ENCODE assay signal across 23 cellular contexts in the genomic region with DNA sequence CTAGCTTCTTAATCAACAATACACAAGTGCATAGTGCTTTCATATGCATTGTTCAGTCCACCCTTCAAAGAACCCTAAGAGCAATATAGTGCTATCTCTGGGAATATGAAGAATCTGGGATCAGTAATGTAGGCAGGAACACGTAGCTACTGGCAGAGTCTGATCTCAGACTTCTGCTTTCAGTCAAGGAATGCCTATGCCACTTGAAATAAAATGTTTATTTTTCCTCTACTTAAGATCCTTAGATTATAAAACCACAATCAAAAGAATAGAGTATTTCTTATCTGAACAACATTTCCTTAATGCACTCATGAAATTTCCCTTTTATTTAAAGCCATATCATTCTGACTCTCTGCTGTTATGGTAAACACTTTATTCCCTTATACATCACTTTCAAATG.
"Had no signal": no experiment of that assay in that cellular context is flagged by ENCODE, and none has a peak within 500 bp of the region (broad histone marks: within the 10 kb centered on the region; RNA-seq: fewer than 3 reads in every experiment).

No MANE protein-coding gene starts in this region.

- DNase-seq: hippocampal formation; kidney glomerular epithelial cell; left cardiac atrium; midbrain; mucosa of descending colon; naive thymus-derived CD4-positive, alpha-beta T cell; ovary; right lobe of liver; stimulated activated CD4-positive, alpha-beta T cell treated with anti-CD3 and anti-CD28 coated beads, Interleukin-1b, Interleukin-23, amount 100 ng/mL, for 48 hours; stimulated activated CD4-positive, alpha-beta T cell treated with anti-CD3 and anti-CD28 coated beads, Interleukin-2, amount 100 ng/mL, for 48 hours; stimulated activated naive B cell treated with anti-CD40 and anti-IgM and Interleukin-4, amounts not matched to agents 10 μg/mL and 1 μg/mL and 100 μg/mL, for 72 hours; stimulated activated naive CD8-positive, alpha-beta T cell treated with anti-CD3 and anti-CD28 coated beads, Interleukin-15, Interleukin-2, amounts not matched to agents 100 U/mL and 50 U/mL, for 24 hours; stomach; testis; thyroid gland; transverse colon; upper lobe of left lung had no signal

- H3K27me3 Mint-ChIP-seq: naive thymus-derived CD4-positive, alpha-beta T cell; natural killer cell treated with Interleukin-12 subunit alpha and Interleukin-12 subunit beta and Interleukin-15 and Interleukin-18, amount 100 ng/mL, for 72 hours; progenitor cell of endocrine pancreas; stimulated activated naive B cell treated with anti-CD40 and anti-IgM and Interleukin-4, amounts not matched to agents 10 μg/mL and 1 μg/mL and 100 μg/mL, for 72 hours had no signal

- H3K36me3 ChIP-seq: ovary, right atrium auricular region, right lobe of liver, stomach, thyroid gland, transverse colon, upper lobe of left lung had no signal

- H3K4me1 ChIP-seq: right atrium auricular region, right lobe of liver, stomach, testis, thyroid gland, transverse colon, upper lobe of left lung had no signal

- H3K4me2 ChIP-seq: smooth muscle cell had no signal

- H3K27ac ChIP-seq: ovary, right atrium auricular region, right lobe of liver, stomach, testis, thyroid gland, transverse colon, upper lobe of left lung had no signal

- H3K4me3 Mint-ChIP-seq: naive thymus-derived CD4-positive, alpha-beta T cell; natural killer cell treated with Interleukin-12 subunit alpha and Interleukin-12 subunit beta and Interleukin-15 and Interleukin-18, amount 100 ng/mL, for 72 hours; stimulated activated naive B cell treated with anti-CD40 and anti-IgM and Interleukin-4, amounts not matched to agents 10 μg/mL and 1 μg/mL and 100 μg/mL, for 72 hours had no signal

- H3K9me3 ChIP-seq: mucosa of descending colon, ovary, right atrium auricular region, right lobe of liver, stomach, testis, thyroid gland, transverse colon, upper lobe of left lung had no signal

- ATAC-seq: left cardiac atrium; left lobe of liver; mucosa of descending colon; naive thymus-derived CD4-positive, alpha-beta T cell; natural killer cell treated with Interleukin-12 subunit alpha and Interleukin-12 subunit beta and Interleukin-15 and Interleukin-18, amount 100 ng/mL, for 72 hours; right lobe of liver; stimulated activated naive B cell treated with anti-CD40 and anti-IgM and Interleukin-4, amounts not matched to agents 10 μg/mL and 1 μg/mL and 100 μg/mL, for 72 hours; stimulated activated naive CD8-positive, alpha-beta T cell treated with anti-CD3 and anti-CD28 coated beads, Interleukin-15, Interleukin-2, amounts not matched to agents 100 U/mL and 50 U/mL, for 24 hours had no signal

- H3K27ac Mint-ChIP-seq: naive thymus-derived CD4-positive, alpha-beta T cell; natural killer cell treated with Interleukin-12 subunit alpha and Interleukin-12 subunit beta and Interleukin-15 and Interleukin-18, amount 100 ng/mL, for 72 hours; progenitor cell of endocrine pancreas; stimulated activated naive B cell treated with anti-CD40 and anti-IgM and Interleukin-4, amounts not matched to agents 10 μg/mL and 1 μg/mL and 100 μg/mL, for 72 hours had no signal

- H3K36me3 Mint-ChIP-seq: natural killer cell treated with Interleukin-12 subunit alpha and Interleukin-12 subunit beta and Interleukin-15 and Interleukin-18, amount 100 ng/mL, for 72 hours; stimulated activated naive B cell treated with anti-CD40 and anti-IgM and Interleukin-4, amounts not matched to agents 10 μg/mL and 1 μg/mL and 100 μg/mL, for 72 hours had no signal

- H3K27me3 ChIP-seq: ovary, right atrium auricular region, right lobe of liver, stomach, testis, thyroid gland, transverse colon, upper lobe of left lung had no signal

- H3K4me1 Mint-ChIP-seq: naive thymus-derived CD4-positive, alpha-beta T cell; stimulated activated naive B cell treated with anti-CD40 and anti-IgM and Interleukin-4, amounts not matched to agents 10 μg/mL and 1 μg/mL and 100 μg/mL, for 72 hours had no signal

- H3K4me3 ChIP-seq: lung, mucosa of descending colon, ovary, right atrium auricular region, right lobe of liver, smooth muscle cell, stomach, testis, thyroid gland, transverse colon, upper lobe of left lung had no signal
